In genomic region chr11:14359573-14360031, GRCh38 we compare ENCODE assay signal across 1 cellular context.
TF ChIP-seq lines count a peak whose summit lies in the region.

No MANE protein-coding gene starts in this region.

TF ChIP-seq in HEK293, 187 proteins besides CTCF, POLR2A, EP300 and RAD21 (continued from another document):
- TF ChIP-seq HIC1 (tag by site-specific recombination; IDR thresholded peaks at IDR 0.05) = peak; percentile 80
- TF ChIP-seq ZNF37A (tag by site-specific recombination; IDR thresholded peaks at IDR 0.05) = no peak
- TF ChIP-seq ZSCAN23 (tag by site-specific recombination; IDR thresholded peaks at IDR 0.05) = 0 out of 2 replicates have a peak, but pooled peaks have one; percentile 29
- no peak for TF ChIP-seq ZNF280D (tag by site-specific recombination; IDR thresholded peaks at IDR 0.05)
- no peak for TF ChIP-seq ZNF791 (tag by site-specific recombination; IDR thresholded peaks at IDR 0.05)
- TF ChIP-seq ZNF26 (tag by site-specific recombination; IDR thresholded peaks at IDR 0.05) = no peak
- TF ChIP-seq ZNF704 (tag by site-specific recombination; IDR thresholded peaks at IDR 0.05) = no peak
- TF ChIP-seq SETDB1 (IDR thresholded peaks at IDR 0.05; ENCODE audit: insufficient read length, low read length) = peak; percentile 48
- no peak for TF ChIP-seq ZNF530 (tag by site-specific recombination; IDR thresholded peaks at IDR 0.05; ENCODE audit: low read depth)
- peak; percentile 42; the same call in 1 of the 2 replicates for TF ChIP-seq ZNF843 (tag by site-specific recombination; IDR thresholded peaks at IDR 0.05)
- 0 out of 2 replicates have a peak, but pooled peaks have one; percentile 31 for TF ChIP-seq GFI1B (tag by site-specific recombination; IDR thresholded peaks at IDR 0.05)
- no peak for TF ChIP-seq ZNF658 (tag by site-specific recombination; IDR thresholded peaks at IDR 0.05)
- peak; percentile 17; the same call in 1 of the 2 replicates for TF ChIP-seq ZNF2 (tag by site-specific recombination; IDR thresholded peaks at IDR 0.05)
- TF ChIP-seq ZNF23 (tag by site-specific recombination; IDR thresholded peaks at IDR 0.05; ENCODE audit: borderline replicate concordance) = no peak
- no peak for TF ChIP-seq ZNF777 (tag by site-specific recombination; IDR thresholded peaks at IDR 0.05; ENCODE audit: borderline replicate concordance)
- peak; percentile 69 for TF ChIP-seq ZBTB44 (tag by site-specific recombination; IDR thresholded peaks at IDR 0.05)
- TF ChIP-seq ZNF174 (tag by site-specific recombination; IDR thresholded peaks at IDR 0.05) = no peak
- no peak for TF ChIP-seq HOXD13 (CRISPR knock-in tag; IDR thresholded peaks at IDR 0.05; ENCODE audit: borderline replicate concordance)
- no peak for TF ChIP-seq ZNF596 (tag by site-specific recombination; IDR thresholded peaks at IDR 0.05)
- no peak for TF ChIP-seq ZNF560 (tag by site-specific recombination; IDR thresholded peaks at IDR 0.05; ENCODE audit: borderline replicate concordance)
- TF ChIP-seq ZNF473 (tag by site-specific recombination; IDR thresholded peaks at IDR 0.05) = no peak
- TF ChIP-seq ZNF155 (tag by site-specific recombination; IDR thresholded peaks at IDR 0.05) = no peak
- no peak for TF ChIP-seq ZXDB (tag by site-specific recombination; IDR thresholded peaks at IDR 0.05)
- no peak for TF ChIP-seq ZNF624 (tag by site-specific recombination; IDR thresholded peaks at IDR 0.05)
- TF ChIP-seq ZNF585B (tag by site-specific recombination; IDR thresholded peaks at IDR 0.05) = no peak
- no peak for TF ChIP-seq MYNN (tag by site-specific recombination; IDR thresholded peaks at IDR 0.05; ENCODE audit: borderline replicate concordance)
- no peak for TF ChIP-seq ATF2 (tag by site-specific recombination; IDR thresholded peaks at IDR 0.05; ENCODE audit: low read depth)
- TF ChIP-seq ZNF549 (tag by site-specific recombination; IDR thresholded peaks at IDR 0.05) = no peak
- no peak for TF ChIP-seq ZNF350 (tag by site-specific recombination; IDR thresholded peaks at IDR 0.05)
- TF ChIP-seq ZBTB11 (tag by site-specific recombination; conservative IDR thresholded peaks at IDR 0.05; ENCODE audit: low read depth) = no peak
- no peak for TF ChIP-seq SP3 (tag by site-specific recombination; IDR thresholded peaks at IDR 0.05)
- no peak for TF ChIP-seq SCRT1 (tag by site-specific recombination; IDR thresholded peaks at IDR 0.05; ENCODE audit: borderline replicate concordance)
- no peak for TF ChIP-seq ZNF830 (tag by site-specific recombination; IDR thresholded peaks at IDR 0.05; ENCODE audit: low read depth)
- TF ChIP-seq ZNF544 (tag by site-specific recombination; IDR thresholded peaks at IDR 0.05) = no peak
- TF ChIP-seq ZNF580 (tag by site-specific recombination; IDR thresholded peaks at IDR 0.05) = no peak
- TF ChIP-seq ZNF302 (tag by site-specific recombination; IDR thresholded peaks at IDR 0.05; ENCODE audit: low read depth) = no peak
- no peak for TF ChIP-seq PRDM10 (tag by site-specific recombination; IDR thresholded peaks at IDR 0.05)
- peak; percentile 98 for TF ChIP-seq WT1 (tag by site-specific recombination; IDR thresholded peaks at IDR 0.05)
